In the genomic region with DNA sequence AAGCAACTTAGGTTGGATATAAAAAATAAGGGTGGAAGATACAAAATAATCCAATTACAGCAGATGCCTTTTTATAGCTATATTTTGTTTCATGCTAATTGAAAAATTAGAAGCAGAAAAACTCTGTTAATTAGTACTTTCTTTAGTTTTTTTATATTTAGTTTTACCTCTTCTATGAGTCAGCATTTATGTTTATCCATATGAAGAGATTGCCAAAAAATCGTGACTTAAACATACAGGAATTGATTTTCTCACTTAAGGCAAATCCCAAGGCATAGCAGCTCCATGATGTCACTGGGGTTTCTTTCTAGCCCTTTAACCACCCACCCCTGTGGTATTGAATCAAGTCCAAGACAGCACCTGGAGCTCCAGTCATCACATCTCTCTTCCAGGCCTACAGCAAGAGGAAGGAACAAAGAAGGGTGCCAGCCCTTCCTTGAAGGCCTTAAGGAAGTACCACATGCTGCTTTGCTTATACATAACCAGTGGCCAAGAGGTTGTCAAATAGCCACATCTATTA, we compare ENCODE assay signal across 24 cellular contexts.
DNase-seq lines count a peak whose midpoint lies in the region; ATAC-seq, FAIRE-seq and TF ChIP-seq lines count a peak whose summit lies in the region.
"Had no signal": no experiment of that assay in that cellular context is flagged by ENCODE, and none has a peak within 500 bp of the region (broad histone marks: within the 10 kb centered on the region; RNA-seq: fewer than 3 reads in every experiment).

No MANE protein-coding gene starts in this region.

- H3K27me3 ChIP-seq in bronchial epithelial cell (ENCODE audit: control insufficient read depth, insufficient read depth, low read length) (no peaks in the 10 kb centered on the region), kidney epithelial cell (ENCODE audit: control insufficient read depth, insufficient read depth, low read length) (no peaks in the 10 kb centered on the region), neural progenitor cell (no peaks in the 10 kb centered on the region)
- H3K27me3 ChIP-seq: left lung, suprapubic skin, vagina had no signal

- H3K9me3 ChIP-seq in neural progenitor cell (ENCODE audit: low read depth), result no peaks in the 10 kb centered on the region
- H3K9me3 ChIP-seq: SJSA1, suprapubic skin, vagina had no signal

- H3K36me3 ChIP-seq in bronchial epithelial cell (ENCODE audit: control insufficient read depth, insufficient read depth, low read length) (no peaks in the 10 kb centered on the region), kidney epithelial cell (ENCODE audit: control insufficient read depth, insufficient read depth, low read length) (no peaks in the 10 kb centered on the region), neural progenitor cell (no peaks in the 10 kb centered on the region)
- H3K36me3 ChIP-seq: left lung, SJSA1, suprapubic skin, vagina had no signal

- no peak overlapping the region for H2AFZ ChIP-seq in neural progenitor cell (replicated peaks)

- H3K27ac ChIP-seq in neural progenitor cell, result no peak overlapping the region
- H3K27ac ChIP-seq: left lung, SJSA1, suprapubic skin, vagina, VCaP had no signal

- FAIRE-seq in bronchial epithelial cell (lab: Jason Lieb, UNC), result no peak
- FAIRE-seq: GM12892 had no signal

- no peaks in the 10 kb centered on the region for H3K4me1 Mint-ChIP-seq in neural progenitor cell
- H3K4me1 Mint-ChIP-seq: CD4-positive, alpha-beta memory T cell had no signal

- no peaks in the 10 kb centered on the region for H3K79me2 ChIP-seq in neural progenitor cell (ENCODE audit: low read depth)

- no peaks in the 10 kb centered on the region for H3K4me1 ChIP-seq in neural progenitor cell
- H3K4me1 ChIP-seq: left lung, SJSA1, suprapubic skin, vagina had no signal

- H3K27me3 Mint-ChIP-seq in neural progenitor cell (ENCODE audit: insufficient read depth, low read depth), result no peaks in the 10 kb centered on the region
- H3K27me3 Mint-ChIP-seq: CD4-positive, alpha-beta memory T cell had no signal

- H3K36me3 Mint-ChIP-seq in neural progenitor cell, result no peaks in the 10 kb centered on the region
- H3K36me3 Mint-ChIP-seq: CD4-positive, alpha-beta memory T cell had no signal

- H3K9ac ChIP-seq in neural progenitor cell, result no peak overlapping the region

- ATAC-seq in HG03342 (IDR thresholded peaks at IDR 0.05; ENCODE audit: unreplicated experiment), result no peak
- ATAC-seq: left lung, sciatic nerve had no signal

- peaks cover 2% of the 10 kb centered on the region for H3K9me3 Mint-ChIP-seq in neural progenitor cell
- H3K9me3 Mint-ChIP-seq: nephron progenitor cell; T-helper 1 cell treated with Interleukin-12 subunit alpha and Interleukin-12 subunit beta and Interleukin-4 antibody, amounts not matched to agents 30 μg/mL and 1 μg/mL, for 36 hours had no signal

- H3K27ac Mint-ChIP-seq in neural progenitor cell, result no peak overlapping the region
- H3K27ac Mint-ChIP-seq: CD4-positive, alpha-beta memory T cell; nephron progenitor cell; T-helper 1 cell treated with Interleukin-12 subunit alpha and Interleukin-12 subunit beta and Interleukin-4 antibody, amounts not matched to agents 30 μg/mL and 1 μg/mL, for 36 hours had no signal

- H4K20me1 ChIP-seq in neural progenitor cell (ENCODE audit: low read depth), result no peaks in the 10 kb centered on the region

- H3F3A ChIP-seq in neural progenitor cell (ENCODE audit: low read depth), result no peaks in the 10 kb centered on the region

- DNase-seq in Daoy (ENCODE audit: low read depth) (peak; percentile 55), M059J (ENCODE audit: low read depth) (peak; percentile 37), bronchial epithelial cell (ENCODE audit: low read depth) (peak; percentile 74), kidney epithelial cell (ENCODE audit: low read depth) (peak; percentile 44), AG08395 (ENCODE audit: low spot score) (no peak), neural progenitor cell (ENCODE audit: low spot score) (no peak), T-helper 9 cell (no peak)
- DNase-seq: activated CD4-positive, alpha-beta T cell treated with anti-CD3 and anti-CD28 coated beads, Interleukin-2, amount 50 U/mL, for 1 hour; activated CD8-positive, alpha-beta memory T cell treated with anti-CD3 and anti-CD28 coated beads, Interleukin-2, amount 50 U/mL, for 4 hours; CD4-positive, alpha-beta memory T cell; central memory CD4-positive, alpha-beta T cell; erythroblast; GOT3; left lung; MM.1S; nephron progenitor cell had no signal

- no peak overlapping the region for H3K4me3 ChIP-seq in bronchial epithelial cell (ENCODE audit: low read depth, low read length)
- H3K4me3 ChIP-seq in kidney epithelial cell (ENCODE audit: low read depth, low read length), result no peak overlapping the region
- no peak overlapping the region for H3K4me3 ChIP-seq in neural progenitor cell
- H3K4me3 ChIP-seq: left lung, SJSA1, suprapubic skin, vagina had no signal

- no peak overlapping the region for H3K4me3 Mint-ChIP-seq in neural progenitor cell
- H3K4me3 Mint-ChIP-seq: CD4-positive, alpha-beta memory T cell; nephron progenitor cell; T-helper 1 cell treated with Interleukin-12 subunit alpha and Interleukin-12 subunit beta and Interleukin-4 antibody, amounts not matched to agents 30 μg/mL and 1 μg/mL, for 36 hours had no signal

- no peak for TF ChIP-seq CTCF in bronchial epithelial cell (IDR thresholded peaks at IDR 0.05; ENCODE audit: insufficient read depth, low read length, severe bottlenecking)
- no peak for TF ChIP-seq CTCF in kidney epithelial cell (IDR thresholded peaks at IDR 0.05; ENCODE audit: insufficient read depth, low read length, poor library complexity, severe bottlenecking)
- TF ChIP-seq CTCF in neural progenitor cell (IDR thresholded peaks at IDR 0.05), result no peak

- no peak overlapping the region for H3K4me2 ChIP-seq in neural progenitor cell

Comparison
In these comparisons a context has a peak if more than half of its experiments do, and no peak if none do; other contexts are left out.
1. DNase-seq: peak in Daoy (single experiment), M059J (single experiment), bronchial epithelial cell (single experiment) and kidney epithelial cell (single experiment); none in AG08395 (single experiment), neural progenitor cell (single experiment) and T-helper 9 cell (single experiment).